In the genomic region with DNA sequence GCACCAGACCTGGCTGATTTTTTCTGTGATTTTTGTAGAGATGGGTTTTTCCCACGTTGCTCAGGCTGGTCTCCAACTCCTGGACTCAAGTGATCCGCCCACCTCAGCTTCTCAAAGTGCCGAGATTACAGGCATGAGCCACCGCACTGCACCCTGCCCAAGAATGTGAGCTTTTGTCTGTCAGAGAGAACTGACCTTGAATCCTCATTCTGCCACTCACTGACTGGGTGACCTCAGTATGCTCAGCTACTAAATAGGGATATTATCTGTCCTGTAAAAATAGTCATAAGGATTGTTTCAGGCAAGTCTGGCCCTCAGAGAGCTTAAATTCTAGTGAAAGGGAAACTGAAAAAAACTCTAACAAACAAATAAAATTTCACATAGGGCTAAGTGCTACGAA, we compare ENCODE assay signal across 15 cellular contexts. TPM values are rescaled to one million over a fixed set of nuclear protein-coding genes. Genes with fewer than 3 reads are reported as not detected.
A peak's percentile ranks its signal among the peaks of the same experiment; 100 is the strongest.
DNase-seq lines count a peak whose midpoint lies in the region; ATAC-seq and TF ChIP-seq lines count a peak whose summit lies in the region.
"Had no signal": no experiment of that assay in that cellular context is flagged by ENCODE, and none has a peak within 500 bp of the region (broad histone marks: within the 10 kb centered on the region; RNA-seq: fewer than 3 reads in every experiment).

No MANE protein-coding gene starts in this region.

- H3F3A ChIP-seq in PC-3 (ENCODE audit: low read length, unreplicated experiment), result no peaks in the 10 kb centered on the region

- POLR2A ChIA-PET in PC-3 (lab: Charles Lee; ENCODE audit: unreplicated experiment), result interaction anchor here (0.5 kb wide), 1 partner anchor 28 kb away, joined by 5 read pairs; no protein-coding TSS in a partner anchor

- H3K9ac ChIP-seq in PC-3 (ENCODE audit: low read length), result no peak overlapping the region

- no peak for TF ChIP-seq CTCF in CD14-positive monocyte (IDR thresholded peaks at IDR 0.05)
- TF ChIP-seq CTCF in PC-3 (conservative IDR thresholded peaks at IDR 0.05; ENCODE audit: low read depth, low read length), result no peak
- no peak for TF ChIP-seq CTCF in nephron (IDR thresholded peaks at IDR 0.05; ENCODE audit: unreplicated experiment in 3 of 3)
- no peak for TF ChIP-seq CTCF in lower leg skin (IDR thresholded peaks at IDR 0.05)
- no peak for TF ChIP-seq CTCF in WERI-Rb-1 (IDR thresholded peaks at IDR 0.05; ENCODE audit: low read depth, low read length)

- peaks cover 40% of the 10 kb centered on the region for H3K4me1 Mint-ChIP-seq in CD14-positive monocyte
- peaks cover 44% of the 10 kb centered on the region for H3K4me1 Mint-ChIP-seq in dendritic cell treated with granulocyte-macrophage colony-stimulating factor and Interleukin-4, amounts not matched to agents 40 ng/mL and 50 ng/mL, for 4 days (ENCODE audit: low read depth)
- H3K4me1 Mint-ChIP-seq in nephron, result peaks cover 20% of the 10 kb centered on the region

- peaks cover 0 to 1% of the 10 kb centered on the region in 2 donors for H3K36me3 Mint-ChIP-seq in CD14-positive monocyte
- H3K36me3 Mint-ChIP-seq in dendritic cell treated with granulocyte-macrophage colony-stimulating factor and Interleukin-4, amounts not matched to agents 40 ng/mL and 50 ng/mL, for 4 days (ENCODE audit: low read depth), result peaks cover 6% of the 10 kb centered on the region
- H3K36me3 Mint-ChIP-seq in nephron (ENCODE audit: low read depth), result no peaks in the 10 kb centered on the region

- H3K27ac Mint-ChIP-seq in CD14-positive monocyte (peak overlapping the region in 5 of 7 donors; percentile 52 to 99 (median 74)), nephron (peak overlapping the region; percentile 10 to 98 (median 96))
- peak overlapping the region; percentile 70 for H3K27ac Mint-ChIP-seq in dendritic cell treated with granulocyte-macrophage colony-stimulating factor and Interleukin-4, amounts not matched to agents 40 ng/mL and 50 ng/mL, for 4 days

- no peaks in the 10 kb centered on the region for H3K9me2 ChIP-seq in PC-3 (replicated peaks; ENCODE audit: low read length)

- BruUV-seq in PC-3 (replicated peaks; lab: Mats Ljungman, UMichigan), result no TSS peak

- intact Hi-C loops in CD14-positive monocyte (cut with micrococcal nuclease) (loop anchor here (5.0 kb wide), 3 partner anchors 35 to 65 kb away; no protein-coding TSS in a partner anchor), PC-3 (cut with micrococcal nuclease) (no loop called here), lower leg skin (cut with DNase I; ENCODE audit: low total_unique reads) (loop anchor here (5.0 kb wide), 1 partner anchor 65 kb away; no protein-coding TSS in a partner anchor)
- intact Hi-C loops in dendritic cell treated with granulocyte-macrophage colony-stimulating factor and Interleukin-4, amounts not matched to agents 40 ng/mL and 50 ng/mL, for 4 days (cut with micrococcal nuclease), result loop anchor here (5.0 kb wide), 1 partner anchor 50 kb away; no protein-coding TSS in a partner anchor

- TF ChIP-seq POLR2A in lower leg skin (IDR thresholded peaks at IDR 0.05), result no peak

- no peaks in the 10 kb centered on the region for H3K36me3 ChIP-seq in PC-3 (ENCODE audit: low read depth, low read length)
- H3K36me3 ChIP-seq in WERI-Rb-1, result no peaks in the 10 kb centered on the region

- peaks cover 26% of the 10 kb centered on the region for H3K79me2 ChIP-seq in PC-3 (ENCODE audit: low read length)

- WGBS in lower leg skin, 2 donors, result 72 to 81% methylated on average over 5 of the region's 5 CpGs

- H3K4me3 ChIP-seq in PC-3 (ENCODE audit: low read length) (no peak overlapping the region), lower leg skin (ENCODE audit: low read depth, poor library complexity, severe bottlenecking) (no peak overlapping the region), WERI-Rb-1 (ENCODE audit: low read depth, low read length) (no peak overlapping the region)
- H3K4me3 ChIP-seq: body of pancreas had no signal

- peaks cover 40% of the 10 kb centered on the region for H3K4me1 ChIP-seq in PC-3 (ENCODE audit: insufficient read depth, low read length)

- H3K27ac ChIP-seq in PC-3 (ENCODE audit: low read length), result peak overlapping the region; percentile 25
- H3K27ac ChIP-seq in WERI-Rb-1, result no peak overlapping the region

- H3K27me3 ChIP-seq in PC-3 (ENCODE audit: low read length) (no peaks in the 10 kb centered on the region), WERI-Rb-1 (ENCODE audit: insufficient read depth, low read depth, severe bottlenecking) (no peaks in the 10 kb centered on the region)
- H3K27me3 ChIP-seq: body of pancreas had no signal

- H2AFZ ChIP-seq in PC-3 (ENCODE audit: low read length), result no peak overlapping the region

- H3K9me3 Mint-ChIP-seq in CD14-positive monocyte (no peaks in the 10 kb centered on the region), nephron (no peaks in the 10 kb centered on the region)
- no peaks in the 10 kb centered on the region for H3K9me3 Mint-ChIP-seq in dendritic cell treated with granulocyte-macrophage colony-stimulating factor and Interleukin-4, amounts not matched to agents 40 ng/mL and 50 ng/mL, for 4 days

- ATAC-seq in PC-3, result peak; percentile 23
- ATAC-seq: body of pancreas, right cardiac atrium had no signal

- CTCF ChIA-PET in PC-3 (lab: Charles Lee), result interaction anchor here (0.6 to 1.4 kb wide), 3 partner anchors 18 to 28 kb away, joined by 3 to 5 read pairs (median 4); a partner anchor contains a TSS

- H3K27me3 Mint-ChIP-seq in CD14-positive monocyte (ENCODE audit: low read depth in 3 of 3) (peaks cover 0 to 3% (median 0%) of the 10 kb centered on the region in 3 donors), nephron (ENCODE audit: low read depth) (no peaks in the 10 kb centered on the region)
- no peaks in the 10 kb centered on the region for H3K27me3 Mint-ChIP-seq in dendritic cell treated with granulocyte-macrophage colony-stimulating factor and Interleukin-4, amounts not matched to agents 40 ng/mL and 50 ng/mL, for 4 days

- H3K4me3 Mint-ChIP-seq in CD14-positive monocyte (no peak overlapping the region), nephron (peak overlapping the region; percentile 57 to 92 (median 59))
- no peak overlapping the region for H3K4me3 Mint-ChIP-seq in dendritic cell treated with granulocyte-macrophage colony-stimulating factor and Interleukin-4, amounts not matched to agents 40 ng/mL and 50 ng/mL, for 4 days

- H3K4me2 ChIP-seq in PC-3 (ENCODE audit: low read length), result no peak overlapping the region

- H3K9me3 ChIP-seq in PC-3 (ENCODE audit: low read length) (no peaks in the 10 kb centered on the region), WERI-Rb-1 (ENCODE audit: severe bottlenecking) (no peaks in the 10 kb centered on the region)
- H3K9me3 ChIP-seq: body of pancreas had no signal

- no peaks in the 10 kb centered on the region for H4K20me1 ChIP-seq in PC-3 (ENCODE audit: low read length)

- DNase-seq in CD14-positive monocyte (ENCODE audit: low spot score), result no peak
- peak; percentile 79 for DNase-seq in PC-3
- no peak for DNase-seq in lower leg skin (ENCODE audit: low spot score in 2 of 2)
- no peak for DNase-seq in SIG-M5 (lab: John Stamatoyannopoulos, UW)
- DNase-seq in NCI-H524 treated with DMSO at 0.1 percent for 48 hours (lab: John Stamatoyannopoulos, UW), result no peak
- no peak for DNase-seq in WERI-Rb-1
- DNase-seq: activated CD4-positive, CD25-positive, alpha-beta regulatory T cell; activated effector memory CD4-positive, alpha-beta T cell treated with anti-CD3 and anti-CD28 coated beads, Interleukin-2, amount 50 U/mL, for 16 hours; body of pancreas; glutamatergic neuron; NCI-H187 treated with DMSO at 0.1 percent for 48 hours; right cardiac atrium; T-helper 1 cell had no signal

RNA-seq across cellular contexts. Expression of a gene that starts 2.1 kb away (rescaled TPM):
- 10 to 100 TPM; 25.6 to 34.9 TPM for polyA plus RNA-seq in CD14-positive monocyte
- total RNA-seq in PC-3 (2014; rRNA removed) (21.1 and 24.6 TPM in 2 replicates), lower leg skin (10 to 100 TPM in 3 of 4 donors, 1 to 10 TPM in 1; 8.6 to 16.1 (median 15.5) TPM)

RNA-seq across cellular contexts. Expression of a gene that starts 28.7 kb away (rescaled TPM):
- polyA plus RNA-seq in CD14-positive monocyte, result 100 to 1,000 TPM; 123 to 158 TPM
- total RNA-seq in PC-3 (2014; rRNA removed) (7.8 and 18.7 TPM in 2 replicates), lower leg skin (10 to 100 TPM; 27.2 to 35.8 (median 31.4) TPM)

Comparison
In these comparisons a context has a peak if more than half of its experiments do, and no peak if none do; other contexts are left out.
1. H3K4me3 Mint-ChIP-seq: peak in nephron (3 of 3); none in CD14-positive monocyte (0 of 2) and dendritic cell treated with granulocyte-macrophage colony-stimulating factor and Interleukin-4, amounts not matched to agents 40 ng/mL and 50 ng/mL, for 4 days (single experiment).
2. Peak in every context shown above with its lines, with median percentiles within 50 percentile points of each other: H3K27ac Mint-ChIP-seq.